In the genomic region with DNA sequence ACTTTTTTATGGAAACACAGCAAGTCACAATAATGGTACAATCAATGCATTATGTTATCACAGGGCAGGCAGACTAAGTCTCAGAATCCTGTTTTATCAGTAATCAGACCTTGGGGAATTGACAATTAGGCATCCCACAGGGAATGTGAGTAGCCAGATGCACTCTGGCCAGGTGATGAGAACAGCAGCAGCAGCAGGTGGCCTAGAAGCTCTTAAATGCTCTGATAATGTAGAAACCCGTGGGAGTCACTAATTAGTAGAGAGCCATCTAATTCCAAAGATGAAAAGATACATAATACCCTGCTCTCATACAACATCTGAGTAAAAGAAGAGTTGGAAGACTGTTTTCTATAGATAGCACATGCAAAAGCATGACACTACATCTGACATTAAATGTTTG, we compare ENCODE assay signal across 17 cellular contexts. TPM values are rescaled to one million over a fixed set of nuclear protein-coding genes. Genes with fewer than 3 reads are reported as not detected.
DNase-seq lines count a peak whose midpoint lies in the region; ATAC-seq and TF ChIP-seq lines count a peak whose summit lies in the region.
"Had no signal": no experiment of that assay in that cellular context is flagged by ENCODE, and none has a peak within 500 bp of the region (broad histone marks: within the 10 kb centered on the region; RNA-seq: fewer than 3 reads in every experiment).

No MANE protein-coding gene starts in this region.

- H3K36me3 ChIP-seq in HUES48 (ENCODE audit: control insufficient read depth, insufficient read depth, low read length), result peaks cover 37% of the 10 kb centered on the region
- H3K36me3 ChIP-seq in endodermal cell (ENCODE audit: control insufficient read depth, insufficient read depth, low read length), result peaks cover 17% of the 10 kb centered on the region
- H3K36me3 ChIP-seq: thoracic aorta had no signal

- ATAC-seq in HG02798 (IDR thresholded peaks at IDR 0.05; ENCODE audit: poor library complexity, unreplicated experiment) (no peak), GM21737 (IDR thresholded peaks at IDR 0.05; ENCODE audit: unreplicated experiment) (no peak)

- H3K9me3 ChIP-seq in HUES48 (ENCODE audit: control insufficient read depth, insufficient read depth, low read length) (no peaks in the 10 kb centered on the region), endodermal cell (ENCODE audit: control insufficient read depth, low read length) (no peaks in the 10 kb centered on the region)
- H3K9me3 ChIP-seq: thoracic aorta had no signal

- DNase-seq in D341Med (ENCODE audit: low spot score) (peak; percentile 70), NCI-H2171 treated with DMSO at 0.1 percent for 48 hours (lab: John Stamatoyannopoulos, UW) (peak; percentile 97), endodermal cell (peak; percentile 81), NCI-H446 treated with DMSO at 0.1 percent for 48 hours (lab: John Stamatoyannopoulos, UW) (no peak), DMS114 treated with DMSO at 0.1 percent for 48 hours (lab: John Stamatoyannopoulos, UW; ENCODE audit: unreplicated experiment) (no peak)
- DNase-seq: activated naive CD4-positive, alpha-beta T cell; cortex of kidney; nucleus accumbens; stimulated activated CD4-positive, alpha-beta T cell treated with anti-CD3 and anti-CD28 coated beads, Interleukin-4, amount 100 ng/mL, for 24 hours; T-helper 2 cell had no signal

- TF ChIP-seq CTCF in endodermal cell (conservative IDR thresholded peaks at IDR 0.05), result no peak

- H3K27ac ChIP-seq in HUES48 (ENCODE audit: low read depth, low read length) (peak overlapping the region; percentile 29), endodermal cell (ENCODE audit: low read depth, low read length) (no peak overlapping the region)
- H3K27ac ChIP-seq: epithelial cell of prostate, thoracic aorta had no signal

- H3K9me3 Mint-ChIP-seq in endodermal cell, result no peaks in the 10 kb centered on the region
- H3K9me3 Mint-ChIP-seq: mesothelial cell of epicardium had no signal

- no peak overlapping the region for H3K4me3 Mint-ChIP-seq in endodermal cell
- H3K4me3 Mint-ChIP-seq: B cell, mesothelial cell of epicardium had no signal

- WGBS in endodermal cell (ENCODE audit: insufficient coverage in 1 of 2, insufficient read length in 1 of 2), 2 experiments, result 0% methylated on average over 1 of the region's 1 CpG; no CpG with 5 or more reads in 1 of the 2 experiments

- H3K4me3 ChIP-seq in HUES48 (ENCODE audit: low read depth, low read length) (no peak overlapping the region), endodermal cell (ENCODE audit: low read length) (no peak overlapping the region)
- H3K4me3 ChIP-seq: thoracic aorta had no signal

- H3K27ac Mint-ChIP-seq in endodermal cell, result no peak overlapping the region
- H3K27ac Mint-ChIP-seq: B cell, mesothelial cell of epicardium had no signal

- H3K27me3 ChIP-seq in HUES48 (ENCODE audit: control insufficient read depth, insufficient read depth, low read length) (no peaks in the 10 kb centered on the region), endodermal cell (ENCODE audit: control insufficient read depth, insufficient read depth, low read length, poor library complexity, severe bottlenecking) (peaks cover 10% of the 10 kb centered on the region)

- H3K9ac ChIP-seq in HUES48 (ENCODE audit: low read depth, low read length) (no peak overlapping the region), endodermal cell (ENCODE audit: extremely low read depth, low read length, poor library complexity, severe bottlenecking) (no peak overlapping the region)

- peaks cover 18% of the 10 kb centered on the region for H3K4me1 ChIP-seq in HUES48 (ENCODE audit: control insufficient read depth, insufficient read depth, low read length)
- H3K4me1 ChIP-seq in endodermal cell (ENCODE audit: control insufficient read depth, insufficient read depth, low read length), result peaks cover 6% of the 10 kb centered on the region

- peaks cover 18% of the 10 kb centered on the region for H3K27me3 Mint-ChIP-seq in endodermal cell (ENCODE audit: insufficient read depth)
- H3K27me3 Mint-ChIP-seq: B cell had no signal

- H3K36me3 Mint-ChIP-seq in endodermal cell (ENCODE audit: low read depth), result peaks cover 10% of the 10 kb centered on the region
- H3K36me3 Mint-ChIP-seq: mesothelial cell of epicardium had no signal

- H3K4me1 Mint-ChIP-seq in endodermal cell, result peaks cover 38% of the 10 kb centered on the region

RNA-seq across cellular contexts. Expression of a gene that starts 12.6 kb away (rescaled TPM):
- total RNA-seq in endodermal cell, result 10 to 100 TPM; 12.3 to 19.1 TPM
- polyA plus RNA-seq in endodermal cell (2013, experiment 1 of 2), result 12.5 TPM
- 12.8 TPM for polyA plus RNA-seq in endodermal cell (2013, experiment 2 of 2)

Comparison
In these comparisons a context has a peak if more than half of its experiments do, and no peak if none do; other contexts are left out.
1. DNase-seq: peak in D341Med (single experiment), NCI-H2171 treated with DMSO at 0.1 percent for 48 hours (single experiment) and endodermal cell (single experiment); none in NCI-H446 treated with DMSO at 0.1 percent for 48 hours (single experiment) and DMS114 treated with DMSO at 0.1 percent for 48 hours (single experiment).